ENCODE assay signal across 13 cellular contexts in genomic region chr20:21396045-21396893, GRCh38. TPM values are rescaled to one million over a fixed set of nuclear protein-coding genes. Genes with fewer than 3 reads are reported as not detected.
DNase-seq lines count a peak whose midpoint lies in the region.
"Had no signal": no experiment of that assay in that cellular context is flagged by ENCODE, and none has a peak within 500 bp of the region (broad histone marks: within the 10 kb centered on the region; RNA-seq: fewer than 3 reads in every experiment).

No MANE protein-coding gene starts in this region.

- in situ Hi-C loops in HAP-1 (cut with MboI; ENCODE audit: low sequenced_read_pairs): no loop called here

- H3K4me1 ChIP-seq in ACC112 (ENCODE audit: control insufficient read depth, insufficient read depth, low read length, unreplicated experiment) (no peaks in the 10 kb centered on the region), HAP-1 (no peaks in the 10 kb centered on the region), mesenchymal stem cell (ENCODE audit: control insufficient read depth, insufficient read depth, low read depth, low read length) (peaks cover 22% of the 10 kb centered on the region)

- no peaks in the 10 kb centered on the region for H3K36me3 ChIP-seq in ACC112 (ENCODE audit: insufficient read depth, low read length)
- no peaks in the 10 kb centered on the region for H3K36me3 ChIP-seq in HAP-1 (replicated peaks)
- peaks cover 0 to 5% of the 10 kb centered on the region in 2 experiments for H3K36me3 ChIP-seq in mesenchymal stem cell (ENCODE audit: control insufficient read depth in 1 of 2, insufficient read depth in 2 of 2, low read depth in 1 of 2, low read length in 2 of 2)
- H3K36me3 ChIP-seq: MG63 had no signal

- peak overlapping the region; percentile 67 for H2BK15ac ChIP-seq in mesenchymal stem cell (ENCODE audit: low read depth, poor library complexity, severe bottlenecking)

- no peak overlapping the region for H3K9ac ChIP-seq in mesenchymal stem cell (ENCODE audit: low read length)

- no peak overlapping the region for H2AK5ac ChIP-seq in mesenchymal stem cell (ENCODE audit: low read length, severe bottlenecking)

- no peak overlapping the region for H3K4ac ChIP-seq in mesenchymal stem cell (ENCODE audit: low read depth in 1 of 2, low read length in 2 of 2)

- H3K27ac ChIP-seq in ACC112 (ENCODE audit: low read depth, low read length): no peak overlapping the region
- H3K27ac ChIP-seq in mesenchymal stem cell (ENCODE audit: low read length, poor library complexity, severe bottlenecking): no peak overlapping the region
- H3K27ac ChIP-seq: VCaP had no signal

- H4K91ac ChIP-seq in mesenchymal stem cell (ENCODE audit: low read length): no peak overlapping the region

- H3K4me3 ChIP-seq in ACC112 (ENCODE audit: low read depth, low read length) (peak overlapping the region; percentile 9; the same call in 1 of the 2 replicates), HAP-1 (peak overlapping the region; percentile 19; the same call in 1 of the 2 replicates), mesenchymal stem cell (ENCODE audit: insufficient read depth in 1 of 2, low read depth in 1 of 2, low read length in 2 of 2) (no peak overlapping the region)
- H3K4me3 ChIP-seq: MG63 had no signal

- no peak overlapping the region for H4K8ac ChIP-seq in mesenchymal stem cell (ENCODE audit: low read length)

- H2BK12ac ChIP-seq in mesenchymal stem cell (ENCODE audit: low read length in 2 of 2): no peak overlapping the region

- no peaks in the 10 kb centered on the region for H3K9me3 ChIP-seq in HAP-1
- no peaks in the 10 kb centered on the region for H3K9me3 ChIP-seq in mesenchymal stem cell (ENCODE audit: control insufficient read depth, low read length)
- H3K9me3 ChIP-seq: MG63 had no signal

- peak overlapping the region; percentile 27 for H3K4me3 Mint-ChIP-seq in activated naive CD4-positive, alpha-beta T cell treated with anti-CD3 and anti-CD28 coated beads for 36 hours

- H3K4me2 ChIP-seq in mesenchymal stem cell (ENCODE audit: low read length, poor library complexity, severe bottlenecking): peak overlapping the region; percentile 47

- peaks cover 71% of the 10 kb centered on the region for H3K27me3 Mint-ChIP-seq in activated naive CD4-positive, alpha-beta T cell treated with anti-CD3 and anti-CD28 coated beads for 36 hours (ENCODE audit: low read depth)

- H3K79me2 ChIP-seq in ACC112 (ENCODE audit: control insufficient read depth, insufficient read depth, low read length, unreplicated experiment): no peaks in the 10 kb centered on the region

- peaks cover 97% of the 10 kb centered on the region for H3K27me3 ChIP-seq in ACC112 (ENCODE audit: insufficient read depth, low read length)
- peaks cover 37% of the 10 kb centered on the region for H3K27me3 ChIP-seq in HAP-1 (ENCODE audit: low read depth)
- peaks cover 58 to 93% of the 10 kb centered on the region in 2 experiments for H3K27me3 ChIP-seq in mesenchymal stem cell (ENCODE audit: control insufficient read depth in 1 of 2, insufficient read depth in 1 of 2, low read length in 2 of 2)

- H2BK5ac ChIP-seq in mesenchymal stem cell (ENCODE audit: low read depth, low read length, poor library complexity, severe bottlenecking): no peak overlapping the region

- peaks cover 3% of the 10 kb centered on the region for H3K9me3 Mint-ChIP-seq in activated naive CD4-positive, alpha-beta T cell treated with anti-CD3 and anti-CD28 coated beads for 36 hours

- intact Hi-C loops in activated naive CD4-positive, alpha-beta T cell treated with anti-CD3 and anti-CD28 coated beads for 36 hours (cut with micrococcal nuclease): loop anchor here (10.0 kb wide), 1 partner anchor 309 kb away; the partner anchor contains the start of gene PAX1

- peaks cover 7% of the 10 kb centered on the region for H3K36me3 Mint-ChIP-seq in activated naive CD4-positive, alpha-beta T cell treated with anti-CD3 and anti-CD28 coated beads for 36 hours (ENCODE audit: low read depth)

- WGBS in mesenchymal stem cell: 3% methylated on average over 74 of the region's 119 CpGs

- CTCF ChIA-PET in activated naive CD4-positive, alpha-beta T cell treated with anti-CD3 and anti-CD28 coated beads for 36 hours (lab: Charles Lee): interaction anchor here (0.7 kb wide), 1 partner anchor 109 kb away, joined by 3 read pairs; no protein-coding TSS in a partner anchor

- H3K4me1 Mint-ChIP-seq in activated naive CD4-positive, alpha-beta T cell treated with anti-CD3 and anti-CD28 coated beads for 36 hours (ENCODE audit: low read depth): peaks cover 18% of the 10 kb centered on the region

- H3K14ac ChIP-seq in mesenchymal stem cell (ENCODE audit: low read length in 2 of 2): no peak overlapping the region

- H2AFZ ChIP-seq in ACC112 (ENCODE audit: low read length, unreplicated experiment): no peak overlapping the region
- peak overlapping the region; percentile 72 for H2AFZ ChIP-seq in mesenchymal stem cell (ENCODE audit: low read depth, low read length)

- peak overlapping the region in 1 of 2 experiments; percentile 83 for H3K23ac ChIP-seq in mesenchymal stem cell (ENCODE audit: low read length in 2 of 2)

- no peak overlapping the region for H3K27ac Mint-ChIP-seq in activated naive CD4-positive, alpha-beta T cell treated with anti-CD3 and anti-CD28 coated beads for 36 hours

- DNase-seq in HAP-1 (ENCODE audit: low spot score in 2 of 2) (no peak), mesenchymal stem cell (no peak), dedifferentiated amniotic fluid mesenchymal stem cell (ENCODE audit: extremely low spot score) (no peak), SHP77 (lab: John Stamatoyannopoulos, UW) (no peak), NCI-H187 treated with DMSO at 0.1 percent for 48 hours (lab: John Stamatoyannopoulos, UW) (no peak), DMS153 treated with DMSO at 0.1 percent for 48 hours (lab: John Stamatoyannopoulos, UW; ENCODE audit: unreplicated experiment) (no peak)
- no peak for DNase-seq in activated naive CD4-positive, alpha-beta T cell treated with anti-CD3 and anti-CD28 coated beads for 36 hours

- H2BK120ac ChIP-seq in mesenchymal stem cell (ENCODE audit: low read depth, low read length): no peak overlapping the region

- no peak overlapping the region for H3K18ac ChIP-seq in mesenchymal stem cell (ENCODE audit: low read depth in 1 of 2, low read length in 2 of 2)

- H3K79me1 ChIP-seq in mesenchymal stem cell (replicated peaks; ENCODE audit: low read length, poor library complexity, severe bottlenecking): no peaks in the 10 kb centered on the region

RNA-seq across cellular contexts. Expression of gene NKX2-4, which starts 1.1 kb away (rescaled TPM):
- not detected for total RNA-seq in activated naive CD4-positive, alpha-beta T cell treated with anti-CD3 and anti-CD28 coated beads for 36 hours
- polyA plus RNA-seq in mesenchymal stem cell (2013, experiment 1 of 2): not detected
- polyA plus RNA-seq in mesenchymal stem cell (2013, experiment 2 of 2): not detected
- total RNA-seq: G401, renal cortical epithelial cell had no signal
- polyA plus RNA-seq: esophagus had no signal

Comparison
In these comparisons a context has a peak if more than half of its experiments do, and no peak if none do; other contexts are left out.
1. H3K4me3 ChIP-seq: peak in ACC112 (single experiment) and HAP-1 (single experiment); none in mesenchymal stem cell (0 of 2).